In the genomic region with DNA sequence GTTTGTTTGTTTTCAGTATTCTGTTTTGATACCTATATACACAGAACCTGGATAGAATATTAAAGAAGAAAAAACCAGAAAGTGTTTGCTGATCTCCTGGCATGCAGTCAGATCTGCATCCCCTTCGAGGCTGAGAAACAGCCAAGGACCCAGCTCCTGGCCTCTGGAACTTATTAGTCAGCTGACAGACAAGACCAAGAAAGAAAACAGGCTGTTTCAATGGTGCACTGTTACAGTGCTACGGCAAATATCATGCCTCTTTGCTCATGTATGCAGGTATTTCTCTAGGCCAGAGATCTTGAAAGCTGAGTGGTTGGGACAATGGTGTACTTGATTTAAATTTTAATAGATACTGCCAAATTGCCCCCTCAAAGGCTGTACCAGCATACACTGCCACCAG, we compare ENCODE assay signal across 16 cellular contexts.
DNase-seq lines count a peak whose midpoint lies in the region; TF ChIP-seq lines count a peak whose summit lies in the region.
"Had no signal": no experiment of that assay in that cellular context is flagged by ENCODE, and none has a peak within 500 bp of the region (broad histone marks: within the 10 kb centered on the region; RNA-seq: fewer than 3 reads in every experiment).

No MANE protein-coding gene starts in this region.

- CTCF ChIA-PET in GM10248 (lab: Yijun Ruan, JAX) = no interaction called here

- TF ChIP-seq CTCF in choroid plexus epithelial cell (conservative IDR thresholded peaks at IDR 0.05; ENCODE audit: low read depth, low read length) (no peak), GM10248 (IDR thresholded peaks at IDR 0.05; ENCODE audit: control extremely low read depth, extremely low read depth, low read depth, missing control alignments) (no peak), stomach (IDR thresholded peaks at IDR 0.05) (no peak)

- no peak for TF ChIP-seq EP300 in stomach (IDR thresholded peaks at IDR 0.05)

- peaks cover 0 to 33% (median 14%) of the 10 kb centered on the region in 4 donors for H3K4me1 ChIP-seq in stomach
- H3K4me1 ChIP-seq: right atrium auricular region had no signal

- DNase-seq in activated CD4-positive, alpha-beta T cell treated with anti-CD3 and anti-CD28 coated beads for 48 hours = peak; percentile 24
- DNase-seq in activated CD4-positive, alpha-beta T cell treated with anti-CD3 and anti-CD28 coated beads, Interleukin-2, amount 50 U/mL, for 4 hours = no peak
- DNase-seq in stimulated activated CD4-positive, alpha-beta T cell treated with anti-CD3 and anti-CD28 coated beads, Interleukin-4, amount 100 ng/mL, for 24 hours = peak; percentile 17
- DNase-seq in stimulated activated CD4-positive, alpha-beta T cell treated with anti-CD3 and anti-CD28 coated beads, Interleukin-4, amount 100 ng/mL, for 4 hours = no peak
- DNase-seq in choroid plexus epithelial cell (ENCODE audit: low read depth) = peak; percentile 52
- DNase-seq in NCI-H446 treated with DMSO at 0.1 percent for 48 hours (lab: John Stamatoyannopoulos, UW) = no peak
- DNase-seq in GM10248 (ENCODE audit: extremely low spot score) = no peak
- DNase-seq in stomach = no peak
- DNase-seq: amniotic stem cell, esophagus squamous epithelium, kidney, spleen had no signal

- H3K27ac ChIP-seq in stomach = no peak overlapping the region
- H3K27ac ChIP-seq: BLaER1, cardiac muscle cell, esophagus squamous epithelium, right atrium auricular region, RWPE1, spleen had no signal

- intact Hi-C loops in stomach (cut with DNase I; ENCODE audit: low total_unique reads) = no loop called here

- WGBS in stomach, 5 donors = 21 to 39% (median 26%) methylated on average over 2 of the region's 2 CpGs

- peaks cover 0 to 8% (median 0%) of the 10 kb centered on the region in 4 donors for H3K9me3 ChIP-seq in stomach
- H3K9me3 ChIP-seq: esophagus squamous epithelium had no signal

- TF ChIP-seq POLR2A in stomach (IDR thresholded peaks at IDR 0.05) = no peak

- H3K27me3 ChIP-seq in stomach = no peaks in the 10 kb centered on the region
- H3K27me3 ChIP-seq: BLaER1, cardiac muscle cell, right atrium auricular region had no signal

- H3K4me3 ChIP-seq in choroid plexus epithelial cell (ENCODE audit: low read depth, low read length) (no peak overlapping the region), stomach (no peak overlapping the region)
- H3K4me3 ChIP-seq: BLaER1, cardiac muscle cell, esophagus squamous epithelium, right atrium auricular region, spleen had no signal

- H3K36me3 ChIP-seq in stomach = no peaks in the 10 kb centered on the region
- H3K36me3 ChIP-seq: BLaER1, cardiac muscle cell, esophagus squamous epithelium, right atrium auricular region, spleen had no signal

- POLR2A ChIA-PET in GM10248 (lab: Yijun Ruan, JAX) = no interaction called here

Comparison
In these comparisons a context has a peak if more than half of its experiments do, and no peak if none do; other contexts are left out.
1. DNase-seq: peak in activated CD4-positive, alpha-beta T cell treated with anti-CD3 and anti-CD28 coated beads for 48 hours (single experiment), stimulated activated CD4-positive, alpha-beta T cell treated with anti-CD3 and anti-CD28 coated beads, Interleukin-4, amount 100 ng/mL, for 24 hours (single experiment) and choroid plexus epithelial cell (single experiment); none in activated CD4-positive, alpha-beta T cell treated with anti-CD3 and anti-CD28 coated beads, Interleukin-2, amount 50 U/mL, for 4 hours (0 of 2), stimulated activated CD4-positive, alpha-beta T cell treated with anti-CD3 and anti-CD28 coated beads, Interleukin-4, amount 100 ng/mL, for 4 hours (0 of 2), NCI-H446 treated with DMSO at 0.1 percent for 48 hours (single experiment), GM10248 (single experiment) and stomach (single experiment).